Comparison of ENCODE assay signal across 1 cellular context in genomic region chr15:62706361-62706760, GRCh38.
TF ChIP-seq lines count a peak whose summit lies in the region.

No MANE protein-coding gene starts in this region.

TF ChIP-seq in HCT116, 20 proteins besides CTCF, POLR2A, EP300 and RAD21 (continued from another document):
- no peak for TF ChIP-seq YY1 (IDR thresholded peaks at IDR 0.05; ENCODE audit: extremely low read depth, insufficient replicate concordance, low read depth, low read length)
